Comparison of ENCODE assay signal across 17 cellular contexts in the genomic region with DNA sequence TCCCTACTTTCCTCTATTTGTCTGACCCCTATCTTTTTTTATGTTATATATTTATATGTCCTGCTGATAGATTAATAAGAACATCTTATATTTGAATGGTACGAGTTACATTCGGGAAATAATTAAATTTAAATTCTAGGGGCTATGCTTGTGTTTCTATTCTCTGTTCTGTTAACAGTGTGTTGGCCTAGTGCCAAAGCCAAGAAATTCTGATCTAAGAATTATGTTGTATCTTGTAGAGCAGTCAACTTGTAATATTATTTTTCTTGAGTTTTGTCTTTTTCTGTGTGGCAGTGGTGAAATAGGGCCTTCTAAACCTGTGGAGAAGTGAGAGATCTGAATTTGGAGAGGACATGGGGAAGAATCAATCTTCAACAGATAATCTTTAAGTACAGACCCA. TPM values are rescaled to one million over a fixed set of nuclear protein-coding genes. Genes with fewer than 3 reads are reported as not detected.
DNase-seq lines count a peak whose midpoint lies in the region; ATAC-seq, FAIRE-seq and TF ChIP-seq lines count a peak whose summit lies in the region.
"Had no signal": no experiment of that assay in that cellular context is flagged by ENCODE, and none has a peak within 500 bp of the region (broad histone marks: within the 10 kb centered on the region; RNA-seq: fewer than 3 reads in every experiment).

No MANE protein-coding gene starts in this region.

- H3K27ac Mint-ChIP-seq in T-helper 17 cell, result peak overlapping the region; percentile 49
- H3K27ac Mint-ChIP-seq in central memory CD8-positive, alpha-beta T cell (ENCODE audit: low read depth), result peak overlapping the region; percentile 61
- H3K27ac Mint-ChIP-seq in nephron progenitor cell, result peak overlapping the region; percentile 13
- no peak overlapping the region for H3K27ac Mint-ChIP-seq in Calu3 (ENCODE audit: unreplicated experiment)
- H3K27ac Mint-ChIP-seq: HFFc6 had no signal

- no TSS peak for BruUV-seq in Calu3 (replicated peaks; lab: Mats Ljungman, UMichigan)

- intact Hi-C loops in Calu3 (cut with micrococcal nuclease; ENCODE audit: unreplicated experiment), result no loop called here

- no peaks in the 10 kb centered on the region for H3K36me3 Mint-ChIP-seq in T-helper 17 cell (ENCODE audit: low read depth)
- H3K36me3 Mint-ChIP-seq in central memory CD8-positive, alpha-beta T cell (ENCODE audit: insufficient read depth), result peaks cover 12% of the 10 kb centered on the region
- H3K36me3 Mint-ChIP-seq in nephron progenitor cell (ENCODE audit: low read depth), result peaks cover 21% of the 10 kb centered on the region
- no peaks in the 10 kb centered on the region for H3K36me3 Mint-ChIP-seq in Calu3 (ENCODE audit: insufficient read depth, unreplicated experiment)

- no peaks in the 10 kb centered on the region for H3K27me3 Mint-ChIP-seq in T-helper 17 cell
- H3K27me3 Mint-ChIP-seq in central memory CD8-positive, alpha-beta T cell, result no peaks in the 10 kb centered on the region
- no peaks in the 10 kb centered on the region for H3K27me3 Mint-ChIP-seq in nephron progenitor cell (ENCODE audit: low read depth, poor library complexity)
- H3K27me3 Mint-ChIP-seq in Calu3 (ENCODE audit: unreplicated experiment), result no peaks in the 10 kb centered on the region
- H3K27me3 Mint-ChIP-seq: CD4-positive, alpha-beta memory T cell had no signal

- no peaks in the 10 kb centered on the region for H3K9me3 Mint-ChIP-seq in central memory CD8-positive, alpha-beta T cell
- H3K9me3 Mint-ChIP-seq in nephron progenitor cell (no peaks in the 10 kb centered on the region), Calu3 (ENCODE audit: low read depth, unreplicated experiment) (no peaks in the 10 kb centered on the region)
- H3K9me3 Mint-ChIP-seq: CD4-positive, alpha-beta memory T cell; HFFc6 had no signal

- H3K4me1 Mint-ChIP-seq in T-helper 17 cell, result peaks cover 8% of the 10 kb centered on the region
- peaks cover 14% of the 10 kb centered on the region for H3K4me1 Mint-ChIP-seq in central memory CD8-positive, alpha-beta T cell
- no peaks in the 10 kb centered on the region for H3K4me1 Mint-ChIP-seq in nephron progenitor cell
- H3K4me1 Mint-ChIP-seq in Calu3 (ENCODE audit: low read depth, unreplicated experiment), result no peaks in the 10 kb centered on the region

- FAIRE-seq in HTR-8/SVneo (lab: Jason Lieb, UNC), result peak; percentile 64
- FAIRE-seq: GM12892 had no signal

- in situ Hi-C loops in KBM-7 (cut with MboI; ENCODE audit: low pct_unique_long_range_greater_than_20kb, low sequenced_read_pairs), result no loop called here

- H3K9me3 ChIP-seq in T-helper 17 cell (ENCODE audit: control insufficient read depth, low read length, poor library complexity, severe bottlenecking), result no peaks in the 10 kb centered on the region
- H3K9me3 ChIP-seq: HAP-1 had no signal

- DNase-seq in HTR-8/SVneo (ENCODE audit: insufficient read length, low spot score), result no peak
- DNase-seq in T-helper 17 cell, result no peak
- no peak for DNase-seq in central memory CD8-positive, alpha-beta T cell (ENCODE audit: low spot score in 2 of 2)
- DNase-seq in nephron progenitor cell, result no peak
- no peak for DNase-seq in Calu3
- no peak for DNase-seq in KBM-7
- DNase-seq: C1 segment of cervical spinal cord; CD4-positive, alpha-beta memory T cell; COR-L47; DMS153; DND-41; GOT3; HFFc6 had no signal

- ATAC-seq in T-helper 17 cell, result no peak
- ATAC-seq in central memory CD8-positive, alpha-beta T cell (replicated peaks; ENCODE audit: extremely low read depth, poor library complexity, severe bottlenecking), result no peak
- no peak for ATAC-seq in HG02938 (IDR thresholded peaks at IDR 0.05; ENCODE audit: unreplicated experiment)

- no peak for TF ChIP-seq CTCF in nephron progenitor cell (IDR thresholded peaks at IDR 0.05)
- TF ChIP-seq CTCF in Calu3 (IDR thresholded peaks at IDR 0.05; ENCODE audit: unreplicated experiment), result no peak

- H3K4me3 Mint-ChIP-seq in T-helper 17 cell, result no peak overlapping the region
- H3K4me3 Mint-ChIP-seq in central memory CD8-positive, alpha-beta T cell, result no peak overlapping the region
- H3K4me3 Mint-ChIP-seq in nephron progenitor cell, result no peak overlapping the region
- H3K4me3 Mint-ChIP-seq in Calu3 (ENCODE audit: low read depth, unreplicated experiment), result no peak overlapping the region
- H3K4me3 Mint-ChIP-seq: CD4-positive, alpha-beta memory T cell; HFFc6 had no signal

- CTCF ChIA-PET in Calu3 (lab: Charles Lee), result no interaction called here

RNA-seq across cellular contexts. Expression of gene HSPA2, which starts 9.0 kb away (rescaled TPM):
- 1 to 10 TPM in 1 of 2 donors, under 1 TPM in 1; 0.92 to 2.0 TPM for total RNA-seq in T-helper 17 cell
- 3.6 and 4.1 TPM in 2 replicates for total RNA-seq in Calu3 (2022)

RNA-seq across cellular contexts. Expression of gene PPP1R36, which starts 18.2 kb away (rescaled TPM):
- total RNA-seq in T-helper 17 cell, result not detected
- 0.40 TPM in 1 of 2 replicates, not detected in the other for total RNA-seq in Calu3 (2022)
- total RNA-seq: A172; CD4-positive, alpha-beta memory T cell had no signal

RNA-seq across cellular contexts. Expression of gene ZBTB1, which starts 27.0 kb away (rescaled TPM):
- 100 to 1,000 TPM; 109 to 137 TPM for total RNA-seq in T-helper 17 cell
- total RNA-seq in Calu3 (2022), result 28.1 and 29.4 TPM in 2 replicates

RNA-seq across cellular contexts. Expression of gene ZBTB25, which starts 27.9 kb away (rescaled TPM):
- total RNA-seq in T-helper 17 cell, result 10 to 100 TPM; 54.8 to 63.1 TPM
- 10.4 and 11.3 TPM in 2 replicates for total RNA-seq in Calu3 (2022)
